In the genomic region with DNA sequence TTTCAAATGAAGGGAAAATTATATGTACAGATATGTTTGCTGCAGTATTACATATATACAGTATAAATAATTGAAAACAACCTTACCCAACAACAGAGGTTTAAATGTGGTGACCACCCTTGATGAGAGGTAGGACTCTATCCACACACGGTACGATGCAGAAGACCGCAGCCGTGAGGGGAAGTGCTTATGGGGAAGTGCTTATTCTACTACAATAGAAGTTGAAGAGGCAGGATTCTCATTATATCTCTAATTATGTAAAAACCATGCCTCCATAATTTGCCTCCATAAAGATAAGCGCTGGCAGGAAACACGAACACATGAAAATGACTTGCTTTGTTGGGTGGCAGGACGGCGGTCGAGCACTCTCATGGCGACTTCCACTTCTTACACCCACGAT, we compare ENCODE assay signal across 29 cellular contexts. TPM values are rescaled to one million over a fixed set of nuclear protein-coding genes. Genes with fewer than 3 reads are reported as not detected.
"Had no signal": no experiment of that assay in that cellular context is flagged by ENCODE, and none has a peak within 500 bp of the region (broad histone marks: within the 10 kb centered on the region; RNA-seq: fewer than 3 reads in every experiment).

No MANE protein-coding gene starts in this region.

- H3K27ac ChIP-seq: adrenal gland, heart right ventricle, left lung, stomach, suprapubic skin, transverse colon had no signal

- H3K36me3 ChIP-seq: adrenal gland, heart right ventricle, left lung, stomach, suprapubic skin, transverse colon had no signal

- DNase-seq: activated CD4-positive, alpha-beta T cell treated with anti-CD3 and anti-CD28 coated beads for 1 hour; activated CD4-positive, alpha-beta T cell treated with anti-CD3 and anti-CD28 coated beads, Interleukin-2, amount 50 U/mL, for 1 hour; activated CD8-positive, alpha-beta T cell treated with anti-CD3 and anti-CD28 coated beads, Interleukin-2, amount 10 ng/mL, durations not matched to agents 7 days and 5 days; activated T-cell treated with anti-CD3 and anti-CD28 coated beads, Interleukin-2, amount 50 U/mL, for 1 hour; adrenal gland; central memory CD4-positive, alpha-beta T cell; dermis blood vessel endothelial cell; effector CD8-positive, alpha-beta T cell; erythroblast; foreskin fibroblast; heart right ventricle; kidney glomerular epithelial cell; left lung; natural killer cell; small intestine; stimulated activated CD4-positive, alpha-beta T cell treated with anti-CD3 and anti-CD28 coated beads, Interleukin-2, amount 100 ng/mL, for 24 hours; stomach; transverse colon had no signal

- H3K4me3 Mint-ChIP-seq: activated CD8-positive, alpha-beta T cell treated with anti-CD3 and anti-CD28 coated beads, Interleukin-2, amount 10 ng/mL, durations not matched to agents 7 days and 5 days; activated T-helper 17 cell treated with anti-CD3 and anti-CD28 coated beads, Interleukin-2, amount 50 U/mL, for 72 hours; natural killer cell; stimulated activated effector memory CD8-positive, alpha-beta T cell treated with anti-CD3 and anti-CD28 coated beads, Interleukin-12 subunit alpha, Interleukin-12 subunit beta, amount 100 ng/mL, for 72 hours had no signal

- H3K36me3 Mint-ChIP-seq: activated naive CD4-positive, alpha-beta T cell treated with anti-CD3 and anti-CD28 coated beads, Interleukin-2, amount 50 U/mL, for 72 hours; natural killer cell; stimulated activated effector memory CD8-positive, alpha-beta T cell treated with anti-CD3 and anti-CD28 coated beads, Interleukin-12 subunit alpha, Interleukin-12 subunit beta, amount 100 ng/mL, for 72 hours had no signal

- H3K27me3 ChIP-seq: adrenal gland, heart right ventricle, left lung, stomach, suprapubic skin, transverse colon had no signal

- H3K4me1 Mint-ChIP-seq: activated T-helper 17 cell treated with anti-CD3 and anti-CD28 coated beads, Interleukin-2, amount 50 U/mL, for 72 hours; natural killer cell; stimulated activated effector memory CD8-positive, alpha-beta T cell treated with anti-CD3 and anti-CD28 coated beads, Interleukin-12 subunit alpha, Interleukin-12 subunit beta, amount 100 ng/mL, for 72 hours had no signal

- H3K9me3 ChIP-seq: adrenal gland, left lung, stomach, suprapubic skin, transverse colon had no signal

- FAIRE-seq: astrocyte, small intestine, urothelium cell line had no signal

- H3K4me1 ChIP-seq: adrenal gland, heart right ventricle, left lung, stomach, suprapubic skin had no signal

- H3K27ac Mint-ChIP-seq: activated CD8-positive, alpha-beta T cell treated with anti-CD3 and anti-CD28 coated beads, Interleukin-2, amount 10 ng/mL, durations not matched to agents 7 days and 5 days; activated T-helper 17 cell treated with anti-CD3 and anti-CD28 coated beads, Interleukin-2, amount 50 U/mL, for 72 hours; natural killer cell; stimulated activated effector memory CD8-positive, alpha-beta T cell treated with anti-CD3 and anti-CD28 coated beads, Interleukin-12 subunit alpha, Interleukin-12 subunit beta, amount 100 ng/mL, for 72 hours had no signal

- ATAC-seq: activated CD8-positive, alpha-beta T cell treated with anti-CD3 and anti-CD28 coated beads, Interleukin-2, amount 10 ng/mL, durations not matched to agents 7 days and 5 days; activated naive CD4-positive, alpha-beta T cell treated with anti-CD3 and anti-CD28 coated beads, Interleukin-2, amount 50 U/mL, for 72 hours; activated T-helper 17 cell treated with anti-CD3 and anti-CD28 coated beads, Interleukin-2, amount 50 U/mL, for 72 hours; heart right ventricle; left lung; natural killer cell; sciatic nerve; stimulated activated effector memory CD8-positive, alpha-beta T cell treated with anti-CD3 and anti-CD28 coated beads, Interleukin-12 subunit alpha, Interleukin-12 subunit beta, amount 100 ng/mL, for 72 hours had no signal

- H3K9me3 Mint-ChIP-seq: activated naive CD4-positive, alpha-beta T cell treated with anti-CD3 and anti-CD28 coated beads, Interleukin-2, amount 50 U/mL, for 72 hours; activated T-helper 17 cell treated with anti-CD3 and anti-CD28 coated beads, Interleukin-2, amount 50 U/mL, for 72 hours; natural killer cell; stimulated activated effector memory CD8-positive, alpha-beta T cell treated with anti-CD3 and anti-CD28 coated beads, Interleukin-12 subunit alpha, Interleukin-12 subunit beta, amount 100 ng/mL, for 72 hours had no signal

- H3K4me3 ChIP-seq: adrenal gland, heart right ventricle, left lung, lung, stomach, suprapubic skin, transverse colon had no signal

RNA-seq across cellular contexts. Expression of gene MUC13, which starts 7.2 kb away (rescaled TPM):
- total RNA-seq: activated CD8-positive, alpha-beta T cell treated with anti-CD3 and anti-CD28 coated beads, Interleukin-2, amount 10 ng/mL, durations not matched to agents 7 days and 5 days; activated naive CD4-positive, alpha-beta T cell treated with anti-CD3 and anti-CD28 coated beads, Interleukin-2, amount 50 U/mL, for 72 hours; activated T-helper 17 cell treated with anti-CD3 and anti-CD28 coated beads, Interleukin-2, amount 50 U/mL, for 72 hours; astrocyte; dermis blood vessel endothelial cell; osteoblast; renal cortical epithelial cell; sciatic nerve had no signal
- polyA plus RNA-seq: fibroblast of lung had no signal

RNA-seq across cellular contexts. Expression of gene ITGB5, which starts 54.6 kb away (rescaled TPM):
- total RNA-seq: activated CD8-positive, alpha-beta T cell treated with anti-CD3 and anti-CD28 coated beads, Interleukin-2, amount 10 ng/mL, durations not matched to agents 7 days and 5 days had no signal
